20 cellular contexts compared by ENCODE assay signal in genomic region chr5:129511291-129511690, GRCh38. TPM values are rescaled to one million over a fixed set of nuclear protein-coding genes. Genes with fewer than 3 reads are reported as not detected.
"Had no signal": no experiment of that assay in that cellular context is flagged by ENCODE, and none has a peak within 500 bp of the region (broad histone marks: within the 10 kb centered on the region; RNA-seq: fewer than 3 reads in every experiment).

No MANE protein-coding gene starts in this region.

- H3K9me3 ChIP-seq: colonic mucosa, lower lobe of right lung, neutrophil, sigmoid colon, thoracic aorta, upper lobe of right lung had no signal

- H3K4me3 ChIP-seq: colonic mucosa, lower lobe of right lung, sigmoid colon, thoracic aorta, upper lobe of right lung had no signal

- H3K27ac ChIP-seq: colonic mucosa, lower lobe of right lung, neutrophil, parathyroid adenoma, sigmoid colon, thoracic aorta, upper lobe of right lung had no signal

- H3K4me1 ChIP-seq: colonic mucosa, lower lobe of right lung, parathyroid adenoma, sigmoid colon, upper lobe of right lung had no signal

- H3K36me3 ChIP-seq: colonic mucosa, lower lobe of right lung, neutrophil, sigmoid colon, thoracic aorta, upper lobe of right lung had no signal

- DNase-seq: activated CD4-positive, alpha-beta T cell treated with anti-CD3 and anti-CD28 coated beads for 36 hours; activated CD4-positive, alpha-beta T cell treated with anti-CD3 and anti-CD28 coated beads, Interleukin-2, amount 50 U/mL, for 48 hours; activated gamma-delta T cell treated with Interleukin-2 at 50 U/mL for 16 hours; activated T-cell treated with anti-CD3 and anti-CD28 coated beads for 4 hours; amniotic stem cell; colonic mucosa; hippocampal formation; islet precursor cell; lower lobe of right lung; sigmoid colon; stimulated activated naive B cell treated with anti-CD40 and anti-IgM and Interleukin-4, amounts not matched to agents 10 μg/mL and 1 μg/mL and 100 μg/mL, for 72 hours; upper lobe of right lung had no signal

- H3K27me3 ChIP-seq: colonic mucosa, neutrophil, sigmoid colon, upper lobe of right lung had no signal

- ATAC-seq: activated CD4-positive, alpha-beta T cell treated with anti-CD3 and anti-CD28 coated beads for 36 hours; activated naive CD4-positive, alpha-beta T cell treated with anti-CD3 and anti-CD28 coated beads, Interleukin-2, amount 50 U/mL, for 72 hours; esophagus mucosa; lower lobe of right lung; natural killer cell treated with Interleukin-12 subunit alpha and Interleukin-12 subunit beta and Interleukin-15 and Interleukin-18, amount 100 ng/mL, for 72 hours; stimulated activated naive B cell treated with anti-CD40 and anti-IgM and Interleukin-4, amounts not matched to agents 10 μg/mL and 1 μg/mL and 100 μg/mL, for 72 hours; upper lobe of right lung had no signal

RNA-seq across cellular contexts. Expression of gene ADAMTS19, which starts 51.2 kb away (rescaled TPM):
- total RNA-seq: activated CD4-positive, alpha-beta T cell treated with anti-CD3 and anti-CD28 coated beads for 36 hours; activated naive CD4-positive, alpha-beta T cell treated with anti-CD3 and anti-CD28 coated beads, Interleukin-2, amount 50 U/mL, for 72 hours; activated T-helper 1 cell treated with anti-CD3 and anti-CD28 coated beads, Interleukin-12 subunit alpha, Interleukin-12 subunit beta, Interleukin-2, Interleukin-4 antibody, amounts not matched to agents 30 ng/mL and 10 ng/mL and 1 ng/mL, durations not matched to agents 14 hours and 24 hours and 36 hours; esophagus mucosa; lower lobe of right lung; natural killer cell treated with Interleukin-12 subunit alpha and Interleukin-12 subunit beta and Interleukin-15 and Interleukin-18, amount 100 ng/mL, for 72 hours; T-helper 2 cell treated with Interferon-gamma antibody and Interleukin-4, amounts not matched to agents 100 ng/mL and 5 ng/mL, for 36 hours; upper lobe of right lung had no signal
